ENCODE assay signal across 1 cellular context in the genomic region with DNA sequence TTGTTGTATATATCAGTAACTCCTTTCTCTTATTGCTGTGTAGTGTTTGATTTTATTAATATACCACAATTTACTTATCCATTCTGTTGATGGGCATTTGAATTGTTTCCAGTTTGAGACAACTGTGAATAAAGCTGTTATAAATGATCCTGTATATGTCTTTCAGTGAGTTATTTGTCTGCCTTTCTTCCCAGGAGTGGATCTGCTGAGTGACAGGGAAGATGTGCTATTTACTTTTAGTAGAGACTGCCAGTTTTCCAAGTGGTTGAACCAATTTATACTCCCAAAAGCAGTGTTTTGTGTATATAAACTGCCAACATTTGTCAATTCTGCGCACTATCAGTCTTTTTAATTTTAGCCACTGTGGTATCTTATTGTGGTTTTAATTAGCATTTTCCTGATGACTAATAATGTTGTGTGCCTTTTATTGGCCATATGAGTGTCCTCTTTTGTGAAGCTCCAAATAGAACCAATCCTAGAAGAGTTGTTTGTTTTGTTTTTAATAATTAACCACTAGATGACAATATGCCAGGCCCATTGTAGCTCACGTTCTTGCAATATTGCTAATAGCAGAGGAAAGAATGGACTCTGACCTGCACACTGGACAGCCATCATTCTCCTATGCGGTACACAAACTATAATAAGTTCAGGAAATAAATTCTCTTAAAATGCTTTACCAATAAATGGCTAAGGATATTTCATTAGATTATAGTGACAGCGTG.
TF ChIP-seq lines count a peak whose summit lies in the region.

No MANE protein-coding gene starts in this region.

TF ChIP-seq in neural cell, 6 proteins besides CTCF, POLR2A, EP300 and RAD21:
- TF ChIP-seq, protein P1, sequence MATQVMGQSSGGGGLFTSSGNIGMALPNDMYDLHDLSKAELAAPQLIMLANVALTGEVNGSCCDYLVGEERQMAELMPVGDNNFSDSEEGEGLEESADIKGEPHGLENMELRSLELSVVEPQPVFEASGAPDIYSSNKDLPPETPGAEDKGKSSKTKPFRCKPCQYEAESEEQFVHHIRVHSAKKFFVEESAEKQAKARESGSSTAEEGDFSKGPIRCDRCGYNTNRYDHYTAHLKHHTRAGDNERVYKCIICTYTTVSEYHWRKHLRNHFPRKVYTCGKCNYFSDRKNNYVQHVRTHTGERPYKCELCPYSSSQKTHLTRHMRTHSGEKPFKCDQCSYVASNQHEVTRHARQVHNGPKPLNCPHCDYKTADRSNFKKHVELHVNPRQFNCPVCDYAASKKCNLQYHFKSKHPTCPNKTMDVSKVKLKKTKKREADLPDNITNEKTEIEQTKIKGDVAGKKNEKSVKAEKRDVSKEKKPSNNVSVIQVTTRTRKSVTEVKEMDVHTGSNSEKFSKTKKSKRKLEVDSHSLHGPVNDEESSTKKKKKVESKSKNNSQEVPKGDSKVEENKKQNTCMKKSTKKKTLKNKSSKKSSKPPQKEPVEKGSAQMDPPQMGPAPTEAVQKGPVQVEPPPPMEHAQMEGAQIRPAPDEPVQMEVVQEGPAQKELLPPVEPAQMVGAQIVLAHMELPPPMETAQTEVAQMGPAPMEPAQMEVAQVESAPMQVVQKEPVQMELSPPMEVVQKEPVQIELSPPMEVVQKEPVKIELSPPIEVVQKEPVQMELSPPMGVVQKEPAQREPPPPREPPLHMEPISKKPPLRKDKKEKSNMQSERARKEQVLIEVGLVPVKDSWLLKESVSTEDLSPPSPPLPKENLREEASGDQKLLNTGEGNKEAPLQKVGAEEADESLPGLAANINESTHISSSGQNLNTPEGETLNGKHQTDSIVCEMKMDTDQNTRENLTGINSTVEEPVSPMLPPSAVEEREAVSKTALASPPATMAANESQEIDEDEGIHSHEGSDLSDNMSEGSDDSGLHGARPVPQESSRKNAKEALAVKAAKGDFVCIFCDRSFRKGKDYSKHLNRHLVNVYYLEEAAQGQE (IDR thresholded peaks at IDR 0.05; ENCODE audit: borderline replicate concordance): peak; percentile 24
- TF ChIP-seq MXI1 (conservative IDR thresholded peaks at IDR 0.05; ENCODE audit: poor library complexity, severe bottlenecking): no peak
- peak; percentile 6 for TF ChIP-seq POLR2AphosphoS5 (IDR thresholded peaks at IDR 0.05)
